23 cellular contexts compared by ENCODE assay signal in genomic region chr12:43428088-43428600, GRCh38.
"Had no signal": no experiment of that assay in that cellular context is flagged by ENCODE, and none has a peak within 500 bp of the region (broad histone marks: within the 10 kb centered on the region; RNA-seq: fewer than 3 reads in every experiment).

No MANE protein-coding gene starts in this region.

- H3K4me1 Mint-ChIP-seq: IgD-negative memory B cell had no signal

- H3K4me3 Mint-ChIP-seq: IgD-negative memory B cell had no signal

- DNase-seq: Kasumi-1, MM.1S, NCI-H1092 treated with DMSO at 0.1 percent for 48 hours, NCI-H1417 treated with DMSO at 0.1 percent for 48 hours, NCI-H146, NCI-H1694 treated with DMSO at 0.1 percent for 48 hours, NCI-H1930, NCI-H2081, NCI-H2107, NCI-H2171, NCI-H226, NCI-H446, NCI-H510A, NCI-H524 treated with DMSO at 0.1 percent for 48 hours, NCI-H82, Right ventricle myocardium superior, RPMI8226, SIG-M5, T-helper 1 cell had no signal

- H3K9me3 Mint-ChIP-seq: IgD-negative memory B cell had no signal

- H3K4me3 ChIP-seq: K562, SJSA1, SK-N-MC had no signal

- H3K27ac Mint-ChIP-seq: IgD-negative memory B cell had no signal

- ATAC-seq: K562 had no signal

- H3K36me3 Mint-ChIP-seq: IgD-negative memory B cell had no signal

- H3K27me3 Mint-ChIP-seq: IgD-negative memory B cell had no signal
